25 cellular contexts compared by ENCODE assay signal in genomic region chr18:4351005-4351404, GRCh38.
"Had no signal": no experiment of that assay in that cellular context is flagged by ENCODE, and none has a peak within 500 bp of the region (broad histone marks: within the 10 kb centered on the region; RNA-seq: fewer than 3 reads in every experiment).

No MANE protein-coding gene starts in this region.

- ATAC-seq: effector memory CD8-positive, alpha-beta T cell; heart right ventricle; left ventricle myocardium superior; lower lobe of right lung; naive thymus-derived CD8-positive, alpha-beta T cell; pancreas; sciatic nerve; stimulated activated effector memory CD8-positive, alpha-beta T cell treated with anti-CD3 and anti-CD28 coated beads, Interleukin-12 subunit alpha, Interleukin-12 subunit beta, amount 100 ng/mL, for 72 hours; upper lobe of right lung had no signal

- DNase-seq: cortex of kidney; effector memory CD8-positive, alpha-beta T cell; erythroblast; esophagus squamous epithelium; foreskin melanocyte; glutamatergic neuron; heart right ventricle; hypothalamus; immature natural killer cell; left ventricle myocardium superior; lower lobe of right lung; naive thymus-derived CD8-positive, alpha-beta T cell; nephron progenitor cell; occipital lobe; pancreas; stimulated activated CD4-positive, alpha-beta T cell treated with anti-CD3 and anti-CD28 coated beads, Interleukin-12 subunit alpha, Interleukin-12 subunit beta, amount 100 ng/mL, for 4 hours; stimulated activated CD4-positive, alpha-beta T cell treated with anti-CD3 and anti-CD28 coated beads, Interleukin-1b, Interleukin-23, amount 100 ng/mL, for 48 hours; stimulated activated CD4-positive, alpha-beta T cell treated with anti-CD3 and anti-CD28 coated beads, Interleukin-4, amount 100 ng/mL, for 1 hour; stimulated activated naive CD4-positive, alpha-beta T cell treated with Interleukin-2 at 50 U/mL for 16 hours; stomach; testis; upper lobe of right lung; uterus had no signal
